ENCODE assay signal across 1 cellular context in genomic region chr10:13718820-13719219, GRCh38.
TF ChIP-seq lines count a peak whose summit lies in the region.

No MANE protein-coding gene starts in this region.

TF ChIP-seq in HEK293, 187 proteins besides CTCF, POLR2A, EP300 and RAD21 (continued from another document):
- TF ChIP-seq ZNF274 (IDR thresholded peaks at IDR 0.05; ENCODE audit: low read length) (no peak), ZNF274 (tag by site-specific recombination; IDR thresholded peaks at IDR 0.05; ENCODE audit: borderline replicate concordance) (no peak), ZNF776 (tag by site-specific recombination; IDR thresholded peaks at IDR 0.05; ENCODE audit: borderline replicate concordance) (no peak), ZNF768 (tag by site-specific recombination; IDR thresholded peaks at IDR 0.05) (peak; percentile 54; the same call in 1 of the 2 replicates)
